In the genomic region with DNA sequence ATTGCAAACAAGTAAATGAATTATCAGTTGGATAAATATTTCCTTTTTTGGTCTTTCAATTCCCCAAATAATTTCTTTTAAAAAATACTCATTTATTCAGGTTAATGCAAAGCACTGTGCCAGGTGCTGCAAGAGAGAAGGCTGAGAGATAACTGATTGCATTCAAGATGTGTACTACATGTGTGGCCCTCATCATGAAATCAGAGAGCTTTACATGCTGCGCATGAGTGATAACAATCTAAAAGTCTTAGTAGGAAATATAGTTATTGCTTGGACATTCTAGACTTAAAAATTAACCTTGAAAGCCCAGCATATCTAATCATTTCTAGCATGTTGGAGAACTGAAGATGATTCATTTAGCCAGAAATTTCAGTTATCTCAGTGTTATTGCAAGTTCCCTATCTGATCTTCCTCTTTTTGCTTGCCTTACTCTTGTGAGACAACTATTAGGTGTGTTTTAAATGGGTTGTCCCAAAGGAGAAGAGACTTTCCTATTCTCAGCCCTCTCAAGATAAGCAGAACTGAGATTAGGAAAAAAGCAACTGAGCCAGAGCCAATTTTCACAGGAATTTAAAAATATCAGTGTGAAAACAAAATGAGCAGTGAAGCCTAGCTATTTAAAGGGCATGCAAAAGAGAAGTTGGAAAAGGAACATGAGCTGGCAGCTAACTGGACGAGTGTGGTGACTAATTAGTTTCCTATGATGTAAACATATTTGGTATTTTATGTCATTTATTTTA, we compare ENCODE assay signal across 11 cellular contexts.
DNase-seq lines count a peak whose midpoint lies in the region; TF ChIP-seq lines count a peak whose summit lies in the region.
"Had no signal": no experiment of that assay in that cellular context is flagged by ENCODE, and none has a peak within 500 bp of the region (broad histone marks: within the 10 kb centered on the region; RNA-seq: fewer than 3 reads in every experiment).

No MANE protein-coding gene starts in this region.

- H3K9me3 ChIP-seq in DOHH2 (ENCODE audit: control insufficient read depth, insufficient read depth, low read length): no peaks in the 10 kb centered on the region

- peaks cover 29% of the 10 kb centered on the region for H3K4me1 Mint-ChIP-seq in dendritic cell treated with granulocyte-macrophage colony-stimulating factor and Interleukin-4, amounts not matched to agents 40 ng/mL and 50 ng/mL, for 4 days (ENCODE audit: low read depth)

- no peak overlapping the region for H2BK5ac ChIP-seq in mesendoderm (ENCODE audit: low read length)

- no peaks in the 10 kb centered on the region for H3K36me3 Mint-ChIP-seq in dendritic cell treated with granulocyte-macrophage colony-stimulating factor and Interleukin-4, amounts not matched to agents 40 ng/mL and 50 ng/mL, for 4 days (ENCODE audit: low read depth)

- no peak overlapping the region for H3K9ac ChIP-seq in mesendoderm (ENCODE audit: low read length)

- peaks cover 52% of the 10 kb centered on the region for H3K4me1 ChIP-seq in DOHH2 (ENCODE audit: control insufficient read depth, low read length)
- peaks cover 7% of the 10 kb centered on the region for H3K4me1 ChIP-seq in mesendoderm (ENCODE audit: control insufficient read depth, low read depth, low read length)

- H3K4me3 ChIP-seq in DOHH2 (ENCODE audit: low read length) (peak overlapping the region; percentile 19), mesendoderm (ENCODE audit: low read length) (no peak overlapping the region)

- WGBS in mesendoderm (ENCODE audit: extremely low coverage, insufficient coverage, low lambda C conversion rate): no CpG with 5 or more reads among the region's 2 CpGs

- no peaks in the 10 kb centered on the region for H3K27me3 ChIP-seq in DOHH2 (ENCODE audit: control insufficient read depth, low read length)
- H3K27me3 ChIP-seq in mesendoderm (ENCODE audit: insufficient read depth, low read length, poor library complexity): no peaks in the 10 kb centered on the region

- no peak overlapping the region for H3K4me3 Mint-ChIP-seq in dendritic cell treated with granulocyte-macrophage colony-stimulating factor and Interleukin-4, amounts not matched to agents 40 ng/mL and 50 ng/mL, for 4 days

- H2BK120ac ChIP-seq in mesendoderm (ENCODE audit: low read depth, low read length): no peak overlapping the region

- peak overlapping the region; percentile 51 for H3K4me2 ChIP-seq in DOHH2 (ENCODE audit: low read length)
- no peak overlapping the region for H3K4me2 ChIP-seq in mesendoderm (ENCODE audit: low read length)

- H3K18ac ChIP-seq in mesendoderm (ENCODE audit: low read length): no peak overlapping the region

- peaks cover 9% of the 10 kb centered on the region for H3F3A ChIP-seq in DOHH2 (ENCODE audit: control insufficient read depth, insufficient read depth)

- peaks cover 13% of the 10 kb centered on the region for H3K79me1 ChIP-seq in mesendoderm (ENCODE audit: low read length)

- intact Hi-C loops in dendritic cell treated with granulocyte-macrophage colony-stimulating factor and Interleukin-4, amounts not matched to agents 40 ng/mL and 50 ng/mL, for 4 days (cut with micrococcal nuclease): loop anchor here (5.0 kb wide), 1 partner anchor 47 kb away; no protein-coding TSS in a partner anchor

- no peak overlapping the region for H3K23ac ChIP-seq in mesendoderm (ENCODE audit: low read length)

- no peaks in the 10 kb centered on the region for H4K20me1 ChIP-seq in DOHH2 (ENCODE audit: control insufficient read depth, insufficient read depth, low read depth, low read length)

- DNase-seq in MV-4-11 (lab: John Stamatoyannopoulos, UW): peak; percentile 86
- peak; percentile 75 for DNase-seq in mesendoderm
- no peak for DNase-seq in RPMI8226
- DNase-seq in NCI-H1930 (lab: John Stamatoyannopoulos, UW): no peak
- DNase-seq in DMS53 treated with DMSO at 0.1 percent for 48 hours (lab: John Stamatoyannopoulos, UW; ENCODE audit: unreplicated experiment): no peak
- DNase-seq in activated T-cell treated with anti-CD3 and anti-CD28 coated beads, Interleukin-2, amount 50 U/mL, for 48 hours: no peak
- DNase-seq: activated CD4-positive, alpha-beta T cell treated with anti-CD3 and anti-CD28 coated beads for 48 hours; COR-L47; NCI-H345 had no signal

- H4K5ac ChIP-seq in mesendoderm (ENCODE audit: low read length): no peak overlapping the region

- peaks cover 15% of the 10 kb centered on the region for H3K79me2 ChIP-seq in DOHH2 (ENCODE audit: control insufficient read depth, low read length)
- H3K79me2 ChIP-seq in mesendoderm (ENCODE audit: control insufficient read depth, insufficient read depth, low read length): peaks cover 25% of the 10 kb centered on the region

- no peak overlapping the region for H3K4ac ChIP-seq in mesendoderm (ENCODE audit: low read depth, low read length)

- no peak overlapping the region for H2BK15ac ChIP-seq in mesendoderm (replicated peaks; ENCODE audit: low read depth)

- no peak for TF ChIP-seq CTCF in DOHH2 (IDR thresholded peaks at IDR 0.05; ENCODE audit: low read depth, low read length, poor library complexity, severe bottlenecking)

- H3K27ac Mint-ChIP-seq in dendritic cell treated with granulocyte-macrophage colony-stimulating factor and Interleukin-4, amounts not matched to agents 40 ng/mL and 50 ng/mL, for 4 days: peak overlapping the region; percentile 89

- H3K9me2 ChIP-seq in DOHH2 (replicated peaks; ENCODE audit: control insufficient read depth, low read length): no peaks in the 10 kb centered on the region

- H3K27ac ChIP-seq in DOHH2 (ENCODE audit: low read depth, low read length) (peak overlapping the region; percentile 65), mesendoderm (ENCODE audit: low read depth, low read length) (no peak overlapping the region)

- H3K27me3 Mint-ChIP-seq in dendritic cell treated with granulocyte-macrophage colony-stimulating factor and Interleukin-4, amounts not matched to agents 40 ng/mL and 50 ng/mL, for 4 days: no peaks in the 10 kb centered on the region

- no peaks in the 10 kb centered on the region; the same call in 1 of the 2 replicates for H3K36me3 ChIP-seq in DOHH2 (ENCODE audit: control insufficient read depth, low read length)
- H3K36me3 ChIP-seq in mesendoderm (ENCODE audit: control insufficient read depth, insufficient read depth, low read length): no peaks in the 10 kb centered on the region

- H3K9me3 Mint-ChIP-seq in dendritic cell treated with granulocyte-macrophage colony-stimulating factor and Interleukin-4, amounts not matched to agents 40 ng/mL and 50 ng/mL, for 4 days: no peaks in the 10 kb centered on the region

- H3K56ac ChIP-seq in mesendoderm (ENCODE audit: low read length): no peak overlapping the region

- H4K8ac ChIP-seq in mesendoderm (ENCODE audit: low read depth, low read length): no peak overlapping the region

- H2AK5ac ChIP-seq in mesendoderm (ENCODE audit: low read length): no peak overlapping the region

Comparison
In these comparisons a context has a peak if more than half of its experiments do, and no peak if none do; other contexts are left out.
1. DNase-seq: peak in MV-4-11 (single experiment) and mesendoderm (single experiment); none in RPMI8226 (single experiment), NCI-H1930 (0 of 2), DMS53 treated with DMSO at 0.1 percent for 48 hours (single experiment) and activated T-cell treated with anti-CD3 and anti-CD28 coated beads, Interleukin-2, amount 50 U/mL, for 48 hours (0 of 2).